Comparison of ENCODE assay signal across 27 cellular contexts in genomic region chr7:102258749-102259107, GRCh38. TPM values are rescaled to one million over a fixed set of nuclear protein-coding genes. Genes with fewer than 3 reads are reported as not detected.
DNase-seq lines count a peak whose midpoint lies in the region; ATAC-seq and TF ChIP-seq lines count a peak whose summit lies in the region.
"Had no signal": no experiment of that assay in that cellular context is flagged by ENCODE, and none has a peak within 500 bp of the region (broad histone marks: within the 10 kb centered on the region; RNA-seq: fewer than 3 reads in every experiment).

No MANE protein-coding gene starts in this region.

- H3K36me3 ChIP-seq in liver (ENCODE audit: control insufficient read depth in 4 of 4, insufficient read depth in 3 of 4, low read depth in 1 of 4, low read length in 3 of 4) = no peaks in the 10 kb centered on the region
- H3K36me3 ChIP-seq: cardiac muscle cell, HAP-1, transverse colon had no signal

- no peak overlapping the region for H3K27ac Mint-ChIP-seq in activated T-cell treated with anti-CD3 and anti-CD28 coated beads, Interleukin-2, amount 50 U/mL, for 24 hours
- H3K27ac Mint-ChIP-seq: activated CD4-positive, alpha-beta T cell treated with anti-CD3 and anti-CD28 coated beads, Interleukin-2, amount 10 ng/mL, durations not matched to agents 24 days and 14 days; activated naive CD8-positive, alpha-beta T cell treated with anti-CD3 and anti-CD28 coated beads for 36 hours; CD8-positive, alpha-beta T cell; stimulated activated effector memory CD8-positive, alpha-beta T cell treated with anti-CD3 and anti-CD28 coated beads, Interleukin-12 subunit alpha, Interleukin-12 subunit beta, amount 100 ng/mL, for 72 hours had no signal

- TF ChIP-seq CTCF in liver (IDR thresholded peaks at IDR 0.05; ENCODE audit: low read depth, low read length, missing input control) = no peak

- no peak overlapping the region for H3K4me3 Mint-ChIP-seq in activated T-cell treated with anti-CD3 and anti-CD28 coated beads, Interleukin-2, amount 50 U/mL, for 24 hours
- H3K4me3 Mint-ChIP-seq: activated CD4-positive, alpha-beta T cell treated with anti-CD3 and anti-CD28 coated beads, Interleukin-2, amount 10 ng/mL, durations not matched to agents 24 days and 14 days; activated naive CD8-positive, alpha-beta T cell treated with anti-CD3 and anti-CD28 coated beads for 36 hours; CD8-positive, alpha-beta T cell; stimulated activated effector memory CD8-positive, alpha-beta T cell treated with anti-CD3 and anti-CD28 coated beads, Interleukin-12 subunit alpha, Interleukin-12 subunit beta, amount 100 ng/mL, for 72 hours had no signal

- peaks cover 0 to 16% (median 5%) of the 10 kb centered on the region in 4 donors for H3K4me1 ChIP-seq in liver (ENCODE audit: control insufficient read depth in 4 of 4, insufficient read depth in 4 of 4, low read length in 3 of 4)
- H3K4me1 ChIP-seq: HAP-1, psoas muscle, transverse colon had no signal

- no peak overlapping the region for H3K4me3 ChIP-seq in liver (ENCODE audit: low read depth in 1 of 3, low read length in 3 of 3)
- H3K4me3 ChIP-seq: cardiac muscle cell, coronary artery, HAP-1, psoas muscle, transverse colon had no signal

- DNase-seq in NCI-H82 (lab: John Stamatoyannopoulos, UW) = peak; percentile 59
- DNase-seq in NCI-H82 treated with DMSO at 0.1 percent for 48 hours (lab: John Stamatoyannopoulos, UW; ENCODE audit: unreplicated experiment) = no peak
- peak; percentile 74 for DNase-seq in amniotic epithelial cell (ENCODE audit: low read depth)
- no peak for DNase-seq in NCI-H2081 treated with DMSO at 0.1 percent for 48 hours (lab: John Stamatoyannopoulos, UW)
- no peak for DNase-seq in activated T-cell treated with anti-CD3 and anti-CD28 coated beads, Interleukin-2, amount 50 U/mL, for 24 hours
- DNase-seq in NCI-H226 = no peak
- DNase-seq: 8988T; activated CD4-positive, alpha-beta T cell treated with anti-CD3 and anti-CD28 coated beads, Interleukin-2, amount 10 ng/mL, durations not matched to agents 24 days and 14 days; activated gamma-delta T cell; activated naive CD8-positive, alpha-beta T cell treated with anti-CD3 and anti-CD28 coated beads for 36 hours; aorta; CD8-positive, alpha-beta T cell; effector memory CD4-positive, alpha-beta T cell; Kasumi-1; left ventricle myocardium superior; NCI-H2107; NCI-H446; psoas muscle; stimulated activated CD4-positive, alpha-beta T cell treated with anti-CD3 and anti-CD28 coated beads, Interleukin-15, amount 100 ng/mL, for 24 hours; T1000; transverse colon had no signal

- no peaks in the 10 kb centered on the region for H3K4me1 Mint-ChIP-seq in activated T-cell treated with anti-CD3 and anti-CD28 coated beads, Interleukin-2, amount 50 U/mL, for 24 hours (ENCODE audit: low read depth)
- H3K4me1 Mint-ChIP-seq: activated CD4-positive, alpha-beta T cell treated with anti-CD3 and anti-CD28 coated beads, Interleukin-2, amount 10 ng/mL, durations not matched to agents 24 days and 14 days; activated naive CD8-positive, alpha-beta T cell treated with anti-CD3 and anti-CD28 coated beads for 36 hours; stimulated activated effector memory CD8-positive, alpha-beta T cell treated with anti-CD3 and anti-CD28 coated beads, Interleukin-12 subunit alpha, Interleukin-12 subunit beta, amount 100 ng/mL, for 72 hours had no signal

- no peak overlapping the region for H3K9ac ChIP-seq in liver (ENCODE audit: low read depth in 1 of 2, low read length in 2 of 2)

- H3K27me3 Mint-ChIP-seq in activated T-cell treated with anti-CD3 and anti-CD28 coated beads, Interleukin-2, amount 50 U/mL, for 24 hours = no peaks in the 10 kb centered on the region
- H3K27me3 Mint-ChIP-seq: activated CD4-positive, alpha-beta T cell treated with anti-CD3 and anti-CD28 coated beads, Interleukin-2, amount 10 ng/mL, durations not matched to agents 24 days and 14 days; activated naive CD8-positive, alpha-beta T cell treated with anti-CD3 and anti-CD28 coated beads for 36 hours had no signal

- H3K27me3 ChIP-seq in liver (ENCODE audit: control insufficient read depth in 4 of 4, insufficient read depth in 4 of 4, low read length in 3 of 4) = no peaks in the 10 kb centered on the region
- H3K27me3 ChIP-seq: cardiac muscle cell, transverse colon had no signal

- no peak for TF ChIP-seq RAD21 in liver (IDR thresholded peaks at IDR 0.05)

- H3K9me3 ChIP-seq in liver (ENCODE audit: control insufficient read depth in 4 of 4, low read length in 3 of 4) = no peaks in the 10 kb centered on the region
- H3K9me3 ChIP-seq: HAP-1, psoas muscle, transverse colon had no signal

- 85% methylated on average over 12 of the region's 12 CpGs for whole genome bisulfite sequencing in liver

- no peak for ATAC-seq in GM19324 (IDR thresholded peaks at IDR 0.05; ENCODE audit: low FRiP score, unreplicated experiment)
- ATAC-seq: CD8-positive, alpha-beta T cell; left ventricle myocardium superior; psoas muscle; stimulated activated effector memory CD8-positive, alpha-beta T cell treated with anti-CD3 and anti-CD28 coated beads, Interleukin-12 subunit alpha, Interleukin-12 subunit beta, amount 100 ng/mL, for 72 hours had no signal

- H3K9me3 Mint-ChIP-seq in activated T-cell treated with anti-CD3 and anti-CD28 coated beads, Interleukin-2, amount 50 U/mL, for 24 hours = no peaks in the 10 kb centered on the region
- H3K9me3 Mint-ChIP-seq: activated CD4-positive, alpha-beta T cell treated with anti-CD3 and anti-CD28 coated beads, Interleukin-2, amount 10 ng/mL, durations not matched to agents 24 days and 14 days; activated naive CD8-positive, alpha-beta T cell treated with anti-CD3 and anti-CD28 coated beads for 36 hours; CD8-positive, alpha-beta T cell; stimulated activated effector memory CD8-positive, alpha-beta T cell treated with anti-CD3 and anti-CD28 coated beads, Interleukin-12 subunit alpha, Interleukin-12 subunit beta, amount 100 ng/mL, for 72 hours had no signal

- H3K36me3 Mint-ChIP-seq in activated T-cell treated with anti-CD3 and anti-CD28 coated beads, Interleukin-2, amount 50 U/mL, for 24 hours (ENCODE audit: low read depth) = no peaks in the 10 kb centered on the region
- H3K36me3 Mint-ChIP-seq: activated naive CD8-positive, alpha-beta T cell treated with anti-CD3 and anti-CD28 coated beads for 36 hours; CD8-positive, alpha-beta T cell; stimulated activated effector memory CD8-positive, alpha-beta T cell treated with anti-CD3 and anti-CD28 coated beads, Interleukin-12 subunit alpha, Interleukin-12 subunit beta, amount 100 ng/mL, for 72 hours had no signal

- peak overlapping the region; percentile 40 to 64 for H3K27ac ChIP-seq in liver (ENCODE audit: low read depth in 1 of 2, low read length in 2 of 2)
- H3K27ac ChIP-seq: cardiac muscle cell, coronary artery, psoas muscle, transverse colon had no signal

TF ChIP-seq in liver, 16 proteins besides CTCF, POLR2A, EP300 and RAD21:
- TF ChIP-seq SP1 (IDR thresholded peaks at IDR 0.05) = no peak
- TF ChIP-seq YY1 (IDR thresholded peaks at IDR 0.05) = no peak
- no peak for TF ChIP-seq TAF1 (conservative IDR thresholded peaks at IDR 0.05)
- no peak for TF ChIP-seq HNF4G (IDR thresholded peaks at IDR 0.05)
- TF ChIP-seq HNF4A (conservative IDR thresholded peaks at IDR 0.05) = no peak
- TF ChIP-seq FOXA2 (IDR thresholded peaks at IDR 0.05) = no peak
- no peak for TF ChIP-seq NR2F2 (IDR thresholded peaks at IDR 0.05)
TF ChIP-seq in liver: peak in this region for 0.

RNA-seq across cellular contexts. Expression of gene SH2B2, which starts 27.9 kb away (rescaled TPM):
- total RNA-seq in liver = 1 to 10 TPM; 1.0 to 1.4 TPM
- under 1 TPM in 1 of 2 donors, not detected in 1; 0.65 TPM for polyA plus RNA-seq in liver

Comparison
In these comparisons a context has a peak if more than half of its experiments do, and no peak if none do; other contexts are left out.
1. DNase-seq: peak in NCI-H82 (single experiment) and amniotic epithelial cell (single experiment); none in NCI-H82 treated with DMSO at 0.1 percent for 48 hours (single experiment), NCI-H2081 treated with DMSO at 0.1 percent for 48 hours (single experiment), activated T-cell treated with anti-CD3 and anti-CD28 coated beads, Interleukin-2, amount 50 U/mL, for 24 hours (single experiment) and NCI-H226 (single experiment).